1 cellular context compared by ENCODE assay signal in the genomic region with DNA sequence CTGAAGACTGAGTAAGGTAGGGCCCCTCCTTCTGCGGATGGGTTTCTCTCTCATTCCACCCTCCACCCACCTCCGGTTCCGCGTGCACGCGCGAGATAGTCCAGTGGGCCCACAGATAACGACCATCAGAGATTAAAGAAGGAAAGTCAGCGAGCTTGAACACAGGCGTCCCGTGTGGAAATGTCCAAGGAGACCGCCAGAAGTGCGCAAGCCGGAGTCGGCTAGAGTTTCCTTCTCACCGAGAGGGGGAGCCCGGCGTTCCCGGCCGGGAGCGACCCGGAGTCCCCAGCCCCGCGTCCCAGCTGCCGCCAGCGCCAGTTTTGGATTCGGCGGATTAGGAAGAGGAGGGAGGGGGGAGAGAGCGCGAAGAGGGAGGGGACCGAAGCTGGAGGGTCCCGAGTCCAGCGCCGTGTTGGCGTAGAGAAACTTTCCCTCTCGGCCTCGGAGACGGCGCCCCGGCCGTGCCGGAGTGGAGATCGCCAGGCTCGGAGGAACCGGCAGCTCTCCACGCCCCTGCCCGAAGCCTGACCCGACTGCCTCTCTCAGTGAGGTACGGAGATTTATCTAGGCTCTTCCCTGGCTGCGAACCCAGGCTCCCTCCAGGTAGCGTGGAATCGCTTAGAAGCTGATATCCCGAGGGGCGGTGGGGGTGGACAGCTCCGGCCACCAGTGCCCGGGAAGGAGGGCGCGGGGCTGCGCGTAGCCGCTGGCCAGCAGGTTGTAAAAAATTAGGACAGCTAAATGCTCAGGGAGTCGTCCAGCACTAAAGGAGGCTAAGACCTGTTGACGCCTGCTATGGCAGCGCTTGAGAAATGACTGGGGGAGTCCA.
TF ChIP-seq lines count a peak whose summit lies in the region.

TSS of gene GULP1 (plus strand) at position 258 of the 829 bp plus-strand sequence. CDS start 185,829 bp downstream, outside the sequence.

TF ChIP-seq in K562, 482 proteins besides CTCF, POLR2A, EP300 and RAD21 (continued from another document and continues in another):
- TF ChIP-seq, protein P1, sequence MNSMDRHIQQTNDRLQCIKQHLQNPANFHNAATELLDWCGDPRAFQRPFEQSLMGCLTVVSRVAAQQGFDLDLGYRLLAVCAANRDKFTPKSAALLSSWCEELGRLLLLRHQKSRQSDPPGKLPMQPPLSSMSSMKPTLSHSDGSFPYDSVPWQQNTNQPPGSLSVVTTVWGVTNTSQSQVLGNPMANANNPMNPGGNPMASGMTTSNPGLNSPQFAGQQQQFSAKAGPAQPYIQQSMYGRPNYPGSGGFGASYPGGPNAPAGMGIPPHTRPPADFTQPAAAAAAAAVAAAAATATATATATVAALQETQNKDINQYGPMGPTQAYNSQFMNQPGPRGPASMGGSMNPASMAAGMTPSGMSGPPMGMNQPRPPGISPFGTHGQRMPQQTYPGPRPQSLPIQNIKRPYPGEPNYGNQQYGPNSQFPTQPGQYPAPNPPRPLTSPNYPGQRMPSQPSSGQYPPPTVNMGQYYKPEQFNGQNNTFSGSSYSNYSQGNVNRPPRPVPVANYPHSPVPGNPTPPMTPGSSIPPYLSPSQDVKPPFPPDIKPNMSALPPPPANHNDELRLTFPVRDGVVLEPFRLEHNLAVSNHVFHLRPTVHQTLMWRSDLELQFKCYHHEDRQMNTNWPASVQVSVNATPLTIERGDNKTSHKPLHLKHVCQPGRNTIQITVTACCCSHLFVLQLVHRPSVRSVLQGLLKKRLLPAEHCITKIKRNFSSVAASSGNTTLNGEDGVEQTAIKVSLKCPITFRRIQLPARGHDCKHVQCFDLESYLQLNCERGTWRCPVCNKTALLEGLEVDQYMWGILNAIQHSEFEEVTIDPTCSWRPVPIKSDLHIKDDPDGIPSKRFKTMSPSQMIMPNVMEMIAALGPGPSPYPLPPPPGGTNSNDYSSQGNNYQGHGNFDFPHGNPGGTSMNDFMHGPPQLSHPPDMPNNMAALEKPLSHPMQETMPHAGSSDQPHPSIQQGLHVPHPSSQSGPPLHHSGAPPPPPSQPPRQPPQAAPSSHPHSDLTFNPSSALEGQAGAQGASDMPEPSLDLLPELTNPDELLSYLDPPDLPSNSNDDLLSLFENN (IDR thresholded peaks at IDR 0.05; ENCODE audit: low read depth in 2 of 2, low read length in 2 of 2), result no peak
- TF ChIP-seq ZNF431 (CRISPR knock-in tag; IDR thresholded peaks at IDR 0.05) (no peak), GATAD2A (IDR thresholded peaks at IDR 0.05) (peak; percentile 61), SETDB1 (IDR thresholded peaks at IDR 0.05; ENCODE audit: low read length) (no peak), CBFA2T2 (conservative IDR thresholded peaks at IDR 0.05) (peak; percentile 31; the same call in 1 of the 2 replicates), HNRNPL (IDR thresholded peaks at IDR 0.05; ENCODE audit: low read depth, low read length) (no peak), BCL6 (CRISPR knock-in tag; IDR thresholded peaks at IDR 0.05) (no peak), FOXJ2 (tag; IDR thresholded peaks at IDR 0.05) (no peak), PHB2 (IDR thresholded peaks at IDR 0.05; ENCODE audit: low read depth) (no peak), MECOM (CRISPR knock-in tag; IDR thresholded peaks at IDR 0.05) (no peak), GATAD2B (IDR thresholded peaks at IDR 0.05; ENCODE audit: borderline replicate concordance) (peak; percentile 92; the same call in 1 of the 2 replicates), CEBPB (tag; IDR thresholded peaks at IDR 0.05) (no peak), EP400 (IDR thresholded peaks at IDR 0.05) (peak; percentile 8; the same call in 1 of the 2 replicates), MED1 (CRISPR knock-in tag; IDR thresholded peaks at IDR 0.05; ENCODE audit: borderline replicate concordance) (no peak), NFE2L1 (tag; IDR thresholded peaks at IDR 0.05; ENCODE audit: borderline replicate concordance, low read depth) (no peak), PHF21A (IDR thresholded peaks at IDR 0.05; ENCODE audit: borderline replicate concordance, low read depth) (peak; percentile 55), ZNF436 (CRISPR knock-in tag; IDR thresholded peaks at IDR 0.05) (no peak), JUNB (CRISPR knock-in tag; conservative IDR thresholded peaks at IDR 0.05) (no peak), EHMT2 (IDR thresholded peaks at IDR 0.05) (no peak), HMGN3 (IDR thresholded peaks at IDR 0.05; ENCODE audit: borderline replicate concordance, extremely low read depth, insufficient read length, low read depth, low read length) (no peak), FOXK2 (conservative IDR thresholded peaks at IDR 0.05 in 1 of 2, IDR thresholded peaks at IDR 0.05 in 1 of 2; ENCODE audit: low read depth in 2 of 2) (no peak), ETV5 (CRISPR knock-in tag; IDR thresholded peaks at IDR 0.05; ENCODE audit: low read depth) (no peak), ZC3H11A (IDR thresholded peaks at IDR 0.05; ENCODE audit: low read depth, low read length) (no peak), FIP1L1 (IDR thresholded peaks at IDR 0.05; ENCODE audit: low read depth, low read length, poor library complexity, severe bottlenecking) (no peak), FOXO4 (CRISPR knock-in tag; IDR thresholded peaks at IDR 0.05) (no peak), NFXL1 (CRISPR knock-in tag; IDR thresholded peaks at IDR 0.05) (no peak), MAZ (CRISPR knock-in tag; conservative IDR thresholded peaks at IDR 0.05 in 1 of 2, IDR thresholded peaks at IDR 0.05 in 1 of 2) (peak in 1 of 2 experiments; percentile 26; a peak in 2 of 4 replicates), NCOA4 (IDR thresholded peaks at IDR 0.05; ENCODE audit: partially characterized antibody) (no peak), EWSR1 (IDR thresholded peaks at IDR 0.05; ENCODE audit: borderline replicate concordance, low read depth, partially characterized antibody) (no peak), ZBTB34 (CRISPR knock-in tag; IDR thresholded peaks at IDR 0.05) (no peak), EGR1 (conservative IDR thresholded peaks at IDR 0.05) (peak; percentile 41), SLC30A9 (CRISPR knock-in tag; IDR thresholded peaks at IDR 0.05) (no peak), MTA2 (IDR thresholded peaks at IDR 0.05; ENCODE audit: low read depth) (peak; percentile 51; the same call in 1 of the 2 replicates), FOXP1 (CRISPR knock-in tag; IDR thresholded peaks at IDR 0.05) (no peak), RB1 (IDR thresholded peaks at IDR 0.05; ENCODE audit: low read depth) (peak; percentile 38; the same call in 1 of the 2 replicates), U2AF1 (optimal IDR thresholded peaks at IDR 0.05; ENCODE audit: low read depth, low read length) (no peak), POLR3A (IDR thresholded peaks at IDR 0.05; ENCODE audit: borderline replicate concordance, extremely low read depth, insufficient read depth, insufficient read length) (no peak), ZBTB1 (CRISPR knock-in tag; IDR thresholded peaks at IDR 0.05; ENCODE audit: borderline replicate concordance, low read depth) (no peak), ZNF184 (CRISPR knock-in tag; IDR thresholded peaks at IDR 0.05) (no peak), LEF1 (IDR thresholded peaks at IDR 0.05) (0 out of 2 replicates have a peak, but pooled peaks have one; percentile 57), RBM15 (IDR thresholded peaks at IDR 0.05; ENCODE audit: insufficient read depth, low read length) (no peak), ELF2 (CRISPR knock-in tag; IDR thresholded peaks at IDR 0.05) (no peak), LCOR (CRISPR knock-in tag; IDR thresholded peaks at IDR 0.05) (no peak), CHD1 (IDR thresholded peaks at IDR 0.05; ENCODE audit: low read length) (no peak), NR2F6 (CRISPR knock-in tag; IDR thresholded peaks at IDR 0.05) (no peak), ZNF347 (CRISPR knock-in tag; IDR thresholded peaks at IDR 0.05; ENCODE audit: low read depth) (no peak), POLR2B (IDR thresholded peaks at IDR 0.05; ENCODE audit: low read depth, partially characterized antibody) (no peak), ZNF785 (CRISPR knock-in tag; IDR thresholded peaks at IDR 0.05) (no peak)
- TF ChIP-seq, protein P2, sequence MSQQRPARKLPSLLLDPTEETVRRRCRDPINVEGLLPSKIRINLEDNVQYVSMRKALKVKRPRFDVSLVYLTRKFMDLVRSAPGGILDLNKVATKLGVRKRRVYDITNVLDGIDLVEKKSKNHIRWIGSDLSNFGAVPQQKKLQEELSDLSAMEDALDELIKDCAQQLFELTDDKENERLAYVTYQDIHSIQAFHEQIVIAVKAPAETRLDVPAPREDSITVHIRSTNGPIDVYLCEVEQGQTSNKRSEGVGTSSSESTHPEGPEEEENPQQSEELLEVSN (IDR thresholded peaks at IDR 0.05; ENCODE audit: borderline replicate concordance in 1 of 2, extremely low read depth in 1 of 2, insufficient read depth in 1 of 2, insufficient read length in 1 of 2, low read depth in 1 of 2, low read length in 1 of 2, poor library complexity in 1 of 2, severe bottlenecking in 1 of 2), result peak in 1 of 2 experiments; percentile 33
- TF ChIP-seq, protein P3, sequence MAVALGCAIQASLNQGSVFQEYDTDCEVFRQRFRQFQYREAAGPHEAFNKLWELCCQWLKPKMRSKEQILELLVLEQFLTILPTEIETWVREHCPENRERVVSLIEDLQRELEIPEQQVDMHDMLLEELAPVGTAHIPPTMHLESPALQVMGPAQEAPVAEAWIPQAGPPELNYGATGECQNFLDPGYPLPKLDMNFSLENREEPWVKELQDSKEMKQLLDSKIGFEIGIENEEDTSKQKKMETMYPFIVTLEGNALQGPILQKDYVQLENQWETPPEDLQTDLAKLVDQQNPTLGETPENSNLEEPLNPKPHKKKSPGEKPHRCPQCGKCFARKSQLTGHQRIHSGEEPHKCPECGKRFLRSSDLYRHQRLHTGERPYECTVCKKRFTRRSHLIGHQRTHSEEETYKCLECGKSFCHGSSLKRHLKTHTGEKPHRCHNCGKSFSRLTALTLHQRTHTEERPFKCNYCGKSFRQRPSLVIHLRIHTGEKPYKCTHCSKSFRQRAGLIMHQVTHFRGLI (CRISPR knock-in tag; IDR thresholded peaks at IDR 0.05), result no peak
- TF ChIP-seq, protein P4, sequence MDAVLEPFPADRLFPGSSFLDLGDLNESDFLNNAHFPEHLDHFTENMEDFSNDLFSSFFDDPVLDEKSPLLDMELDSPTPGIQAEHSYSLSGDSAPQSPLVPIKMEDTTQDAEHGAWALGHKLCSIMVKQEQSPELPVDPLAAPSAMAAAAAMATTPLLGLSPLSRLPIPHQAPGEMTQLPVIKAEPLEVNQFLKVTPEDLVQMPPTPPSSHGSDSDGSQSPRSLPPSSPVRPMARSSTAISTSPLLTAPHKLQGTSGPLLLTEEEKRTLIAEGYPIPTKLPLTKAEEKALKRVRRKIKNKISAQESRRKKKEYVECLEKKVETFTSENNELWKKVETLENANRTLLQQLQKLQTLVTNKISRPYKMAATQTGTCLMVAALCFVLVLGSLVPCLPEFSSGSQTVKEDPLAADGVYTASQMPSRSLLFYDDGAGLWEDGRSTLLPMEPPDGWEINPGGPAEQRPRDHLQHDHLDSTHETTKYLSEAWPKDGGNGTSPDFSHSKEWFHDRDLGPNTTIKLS (IDR thresholded peaks at IDR 0.05; ENCODE audit: borderline replicate concordance, low read depth), result no peak
- TF ChIP-seq, protein P5, sequence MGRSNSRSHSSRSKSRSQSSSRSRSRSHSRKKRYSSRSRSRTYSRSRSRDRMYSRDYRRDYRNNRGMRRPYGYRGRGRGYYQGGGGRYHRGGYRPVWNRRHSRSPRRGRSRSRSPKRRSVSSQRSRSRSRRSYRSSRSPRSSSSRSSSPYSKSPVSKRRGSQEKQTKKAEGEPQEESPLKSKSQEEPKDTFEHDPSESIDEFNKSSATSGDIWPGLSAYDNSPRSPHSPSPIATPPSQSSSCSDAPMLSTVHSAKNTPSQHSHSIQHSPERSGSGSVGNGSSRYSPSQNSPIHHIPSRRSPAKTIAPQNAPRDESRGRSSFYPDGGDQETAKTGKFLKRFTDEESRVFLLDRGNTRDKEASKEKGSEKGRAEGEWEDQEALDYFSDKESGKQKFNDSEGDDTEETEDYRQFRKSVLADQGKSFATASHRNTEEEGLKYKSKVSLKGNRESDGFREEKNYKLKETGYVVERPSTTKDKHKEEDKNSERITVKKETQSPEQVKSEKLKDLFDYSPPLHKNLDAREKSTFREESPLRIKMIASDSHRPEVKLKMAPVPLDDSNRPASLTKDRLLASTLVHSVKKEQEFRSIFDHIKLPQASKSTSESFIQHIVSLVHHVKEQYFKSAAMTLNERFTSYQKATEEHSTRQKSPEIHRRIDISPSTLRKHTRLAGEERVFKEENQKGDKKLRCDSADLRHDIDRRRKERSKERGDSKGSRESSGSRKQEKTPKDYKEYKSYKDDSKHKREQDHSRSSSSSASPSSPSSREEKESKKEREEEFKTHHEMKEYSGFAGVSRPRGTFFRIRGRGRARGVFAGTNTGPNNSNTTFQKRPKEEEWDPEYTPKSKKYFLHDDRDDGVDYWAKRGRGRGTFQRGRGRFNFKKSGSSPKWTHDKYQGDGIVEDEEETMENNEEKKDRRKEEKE (IDR thresholded peaks at IDR 0.05; ENCODE audit: borderline replicate concordance in 1 of 2, control insufficient read depth in 1 of 2, low read depth in 2 of 2, low read length in 1 of 2), result no peak
